ENCODE assay signal across 8 cellular contexts in genomic region chr19:17470204-17470841, GRCh38. TPM values are rescaled to one million over a fixed set of nuclear protein-coding genes. Genes with fewer than 3 reads are reported as not detected.
DNase-seq lines count a peak whose midpoint lies in the region; ATAC-seq and TF ChIP-seq lines count a peak whose summit lies in the region.

SLC27A1 (plus strand) TSS chr19:17470524; CDS start chr19:17470541, 17 bp downstream.

- intact Hi-C loops in left cardiac atrium (cut with DNase I): no loop called here
- intact Hi-C loops in posterior cingulate gyrus (cut with DNase I): loop anchor here (10.0 kb wide), 1 partner anchor 136 kb away; the partner anchor contains the start of genes ANO8 and GTPBP3
- intact Hi-C loops in transverse colon (cut with DNase I; ENCODE audit: low total_unique reads): no loop called here

- H3K36me3 ChIP-seq in transverse colon: no peaks in the 10 kb centered on the region

- H3K9me3 ChIP-seq in transverse colon: no peaks in the 10 kb centered on the region

- in situ Hi-C loops in transverse colon (cut with MboI; ENCODE audit: low pct_ligation_motif_present in 1 of 4, low pct_unique_long_range_greater_than_20kb in 1 of 4, low sequenced_read_pairs in 3 of 4): no loop called here

- TF ChIP-seq CTCF in GM12864 (IDR thresholded peaks at IDR 0.05; ENCODE audit: low read depth, low read length, missing control alignments) (no peak), transverse colon (IDR thresholded peaks at IDR 0.05) (no peak)

- TF ChIP-seq EP300 in transverse colon (IDR thresholded peaks at IDR 0.05; ENCODE audit: low read depth): no peak

- H3K27me3 ChIP-seq in transverse colon: no peaks in the 10 kb centered on the region

- peaks cover 13 to 44% (median 22%) of the 10 kb centered on the region in 4 donors for H3K4me1 ChIP-seq in transverse colon

- H3K27ac ChIP-seq in transverse colon: peak within 1 kb of the TSS; percentile 82 to 88 (median 87)

- peak; percentile 34 for TF ChIP-seq POLR2A in transverse colon (IDR thresholded peaks at IDR 0.05)

- 1% methylated on average over 43 of the region's 61 CpGs; no CpG with 5 or more reads in 1 of the 2 donors for WGBS in transverse colon (ENCODE audit: low coverage in 1 of 2), 2 donors

- H3K4me3 ChIP-seq in GM12864 (ENCODE audit: low read depth, low read length): peak within 1 kb of the TSS; percentile 65
- peak within 1 kb of the TSS; percentile 52 to 88 (median 70) for H3K4me3 ChIP-seq in transverse colon

- ATAC-seq in HG02642 (IDR thresholded peaks at IDR 0.05; ENCODE audit: poor library complexity, unreplicated experiment) (peak; percentile 79), left cardiac atrium (peak; percentile 86 to 94)

- peak; percentile 91 for DNase-seq in GM12864 (ENCODE audit: low read depth)
- peak; percentile 92 to 99 (median 97) for DNase-seq in NCI-H1417 (lab: John Stamatoyannopoulos, UW)
- peak; percentile 98 for DNase-seq in SW480 (ENCODE audit: low spot score)
- peak in 55 of 56 donors; percentile 71 to 100 (median 99) for DNase-seq in amygdala (lab: John Stamatoyannopoulos, UW)
- DNase-seq in left cardiac atrium: peak; percentile 99
- peak; percentile 99 to 100 (median 100) for DNase-seq in posterior cingulate gyrus
- peak; percentile 98 for DNase-seq in transverse colon

RNA-seq across cellular contexts. Expression of gene SLC27A1, which starts in this region (rescaled TPM):
- total RNA-seq in left cardiac atrium (10 to 100 TPM; 33.4 to 55.1 TPM), transverse colon (10 to 100 TPM in 1 of 4 donors, 1 to 10 TPM in 3; 4.0 to 11.1 (median 7.0) TPM)

Comparison
In these comparisons a context has a peak if more than half of its experiments do, and no peak if none do; other contexts are left out.
1. Peak in every context shown above with its lines: DNase-seq, ATAC-seq, H3K4me3 ChIP-seq and H3K27ac ChIP-seq.